20 cellular contexts compared by ENCODE assay signal in the genomic region with DNA sequence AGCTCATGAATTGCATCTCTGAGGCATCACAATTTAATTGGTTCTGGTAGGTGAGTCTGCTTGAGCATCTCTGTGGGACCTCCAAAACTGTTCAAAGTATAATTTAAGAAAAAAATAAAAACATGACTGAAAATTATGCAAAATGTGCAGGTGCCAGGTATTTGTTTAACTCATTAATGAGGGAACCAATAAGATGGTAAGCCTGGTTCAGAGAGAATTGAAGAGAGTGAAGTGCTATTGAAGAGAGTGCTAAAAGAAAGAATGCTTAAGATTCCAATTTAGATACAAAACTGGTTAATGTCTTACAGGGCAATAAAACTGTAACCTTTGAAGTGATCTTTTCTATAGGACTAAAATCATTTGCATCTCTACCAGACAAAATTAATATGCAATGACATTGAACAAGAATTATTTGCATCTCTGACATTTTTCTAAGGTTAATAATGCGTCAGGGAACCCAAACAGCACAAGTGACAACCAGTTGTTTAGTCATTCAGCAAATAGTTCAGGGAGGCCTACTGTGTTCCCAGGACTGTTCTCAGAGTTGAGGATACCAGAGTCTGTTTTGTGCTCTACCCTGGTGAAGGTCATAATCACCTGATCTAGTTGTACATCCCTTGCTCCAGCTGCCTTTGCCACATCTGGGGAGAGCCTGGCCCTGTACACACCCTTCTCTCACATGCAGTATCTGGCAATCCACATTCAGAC.
DNase-seq lines count a peak whose midpoint lies in the region; ATAC-seq, FAIRE-seq and TF ChIP-seq lines count a peak whose summit lies in the region.
"Had no signal": no experiment of that assay in that cellular context is flagged by ENCODE, and none has a peak within 500 bp of the region (broad histone marks: within the 10 kb centered on the region; RNA-seq: fewer than 3 reads in every experiment).

No MANE protein-coding gene starts in this region.

- peak; percentile 45 for ATAC-seq in left colon

- H3K4me2 ChIP-seq in mammary epithelial cell (ENCODE audit: insufficient read depth, low read depth, low read length): no peak overlapping the region

- intact Hi-C loops in mammary epithelial cell (cut with micrococcal nuclease) (no loop called here), breast epithelium (cut with DNase I; ENCODE audit: low total_unique reads) (no loop called here), left colon (cut with DNase I, micrococcal nuclease) (no loop called here)

- H3K4me3 Mint-ChIP-seq in type B pancreatic cell: no peak overlapping the region

- H3K27ac ChIP-seq in mammary epithelial cell (ENCODE audit: insufficient read depth, low read depth, low read length) (no peak overlapping the region), breast epithelium (no peak overlapping the region)
- H3K27ac ChIP-seq: C4-2B, RWPE1, SK-N-MC had no signal

- 83% methylated on average over 1 of the region's 1 CpG for WGBS in mammary epithelial cell (ENCODE audit: low coverage, missing lambda C conversion rate)

- FAIRE-seq in bronchial epithelial cell (lab: Jason Lieb, UNC): no peak
- FAIRE-seq: GM12892 had no signal

- H3K9me3 Mint-ChIP-seq in type B pancreatic cell: no peaks in the 10 kb centered on the region

- TF ChIP-seq CTCF in mammary epithelial cell (conservative IDR thresholded peaks at IDR 0.05 in 1 of 2, IDR thresholded peaks at IDR 0.05 in 1 of 2; ENCODE audit: extremely low read depth in 1 of 2, insufficient read depth in 1 of 2, low read depth in 1 of 2, low read length in 2 of 2) (no peak), breast epithelium (IDR thresholded peaks at IDR 0.05) (no peak), bronchial epithelial cell (IDR thresholded peaks at IDR 0.05; ENCODE audit: insufficient read depth, low read length, severe bottlenecking) (no peak), type B pancreatic cell (conservative IDR thresholded peaks at IDR 0.05) (no peak)

- H3K4me3 ChIP-seq in mammary epithelial cell (replicated peaks in 1 of 3; ENCODE audit: insufficient read depth in 1 of 3, low read depth in 2 of 3, low read length in 3 of 3) (no peak overlapping the region), breast epithelium (no peak overlapping the region), bronchial epithelial cell (ENCODE audit: low read depth, low read length) (no peak overlapping the region)
- H3K4me3 ChIP-seq: SK-N-MC had no signal

- peaks cover 10% of the 10 kb centered on the region for H3K4me1 Mint-ChIP-seq in type B pancreatic cell (ENCODE audit: unreplicated experiment)

- H3K9ac ChIP-seq in mammary epithelial cell (ENCODE audit: insufficient read depth, low read length): no peak overlapping the region

- in situ Hi-C loops in mammary epithelial cell (cut with MboI; ENCODE audit: low sequenced_read_pairs in 2 of 2): no loop called here

- H3K27ac Mint-ChIP-seq in type B pancreatic cell: peak overlapping the region; percentile 4

- no peaks in the 10 kb centered on the region for H4K20me1 ChIP-seq in mammary epithelial cell (ENCODE audit: insufficient read depth, low read length)

- TF ChIP-seq POLR2A in breast epithelium (IDR thresholded peaks at IDR 0.05): no peak

- CTCF ChIA-PET in mammary epithelial cell (lab: Charles Lee; ENCODE audit: low non-redundant PET): no interaction called here

- H3K27me3 ChIP-seq in mammary epithelial cell (ENCODE audit: insufficient read depth, low read length) (no peaks in the 10 kb centered on the region), breast epithelium (no peaks in the 10 kb centered on the region), bronchial epithelial cell (ENCODE audit: control insufficient read depth, insufficient read depth, low read length) (no peaks in the 10 kb centered on the region)

- H3K79me2 ChIP-seq in mammary epithelial cell (ENCODE audit: insufficient read depth, low read length): no peaks in the 10 kb centered on the region

- no TSS peak for BruUV-seq in mammary epithelial cell (replicated peaks; lab: Mats Ljungman, UMichigan)

- H3K9me3 ChIP-seq in mammary epithelial cell (replicated peaks; ENCODE audit: insufficient read depth, low read length) (no peaks in the 10 kb centered on the region), breast epithelium (no peaks in the 10 kb centered on the region)

- peaks cover 14% of the 10 kb centered on the region for H3K36me3 ChIP-seq in mammary epithelial cell (ENCODE audit: insufficient read depth, low read length)
- H3K36me3 ChIP-seq in breast epithelium: no peaks in the 10 kb centered on the region
- H3K36me3 ChIP-seq in bronchial epithelial cell (ENCODE audit: control insufficient read depth, insufficient read depth, low read length): no peaks in the 10 kb centered on the region

- dilution Hi-C loops in mammary epithelial cell (cut with HindIII; ENCODE audit: low sequenced_read_pairs): loop anchor here (5.0 kb wide), 1 partner anchor 48 kb away; no protein-coding TSS in a partner anchor

- DNase-seq in mammary epithelial cell (peak; percentile 1), breast epithelium (ENCODE audit: low spot score in 2 of 2) (no peak), bronchial epithelial cell (ENCODE audit: low read depth) (peak; percentile 69), left colon (no peak), type B pancreatic cell (ENCODE audit: extremely low spot score, unreplicated experiment) (no peak), iPS-NIHi11 (ENCODE audit: low spot score) (no peak), NCI-H1694 treated with DMSO at 0.1 percent for 48 hours (lab: John Stamatoyannopoulos, UW) (no peak)
- no peak for DNase-seq in activated CD8-positive, alpha-beta memory T cell treated with anti-CD3 and anti-CD28 coated beads, Interleukin-2, amount 50 U/mL, for 48 hours
- DNase-seq: AML-193, GOT3, HCEC 1CT, KG1, NCI-H1092, NCI-H2081, NCI-H446 treated with DMSO at 0.1 percent for 48 hours, SHP77 treated with DMSO at 0.1 percent for 48 hours had no signal

- no peak overlapping the region for H2AFZ ChIP-seq in mammary epithelial cell (ENCODE audit: low read depth, low read length)

- no peaks in the 10 kb centered on the region for H3K27me3 Mint-ChIP-seq in type B pancreatic cell

- H3K4me1 ChIP-seq in mammary epithelial cell (ENCODE audit: insufficient read depth, low read length): no peaks in the 10 kb centered on the region
- no peaks in the 10 kb centered on the region for H3K4me1 ChIP-seq in breast epithelium

- peaks cover 20% of the 10 kb centered on the region for H3K36me3 Mint-ChIP-seq in type B pancreatic cell

Comparison
In these comparisons a context has a peak if more than half of its experiments do, and no peak if none do; other contexts are left out.
1. DNase-seq: peak in mammary epithelial cell (single experiment) and bronchial epithelial cell (single experiment); none in breast epithelium (0 of 2), left colon (0 of 2), type B pancreatic cell (single experiment), iPS-NIHi11 (single experiment), NCI-H1694 treated with DMSO at 0.1 percent for 48 hours (single experiment) and activated CD8-positive, alpha-beta memory T cell treated with anti-CD3 and anti-CD28 coated beads, Interleukin-2, amount 50 U/mL, for 48 hours (single experiment).